In the genomic region with DNA sequence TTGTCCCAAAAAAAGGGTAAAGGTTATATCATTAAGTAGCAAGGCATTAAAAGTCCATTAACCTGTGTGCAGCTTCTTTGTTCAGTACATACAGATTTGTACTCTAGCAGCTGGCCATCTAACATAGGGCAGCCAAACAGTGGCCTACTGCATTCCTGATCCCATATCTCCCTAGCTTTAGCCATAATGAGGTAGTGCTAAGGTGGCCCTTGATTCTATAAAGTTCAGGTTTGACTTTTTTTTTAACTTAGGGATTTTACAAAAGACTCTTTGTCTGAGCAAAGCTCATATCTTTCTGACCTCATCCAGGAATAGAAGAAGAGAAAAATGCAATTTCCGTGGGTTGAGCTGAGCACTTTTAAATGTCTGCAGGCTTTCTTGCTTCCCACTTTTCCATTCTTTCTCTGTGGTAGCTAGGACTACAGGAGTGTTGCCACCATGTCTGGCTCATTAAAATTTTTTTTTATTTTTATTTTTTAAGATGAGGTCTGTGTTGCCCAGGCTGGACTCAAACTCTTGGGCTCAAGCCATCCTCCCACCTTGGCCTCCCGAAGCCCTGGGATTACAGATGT, we compare ENCODE assay signal across 29 cellular contexts.
"Had no signal": no experiment of that assay in that cellular context is flagged by ENCODE, and none has a peak within 500 bp of the region (broad histone marks: within the 10 kb centered on the region; RNA-seq: fewer than 3 reads in every experiment).

No MANE protein-coding gene starts in this region.

- H3K4me1 Mint-ChIP-seq: activated CD4-positive, alpha-beta T cell treated with anti-CD3 and anti-CD28 coated beads for 36 hours; activated CD8-positive, alpha-beta memory T cell treated with anti-CD3 and anti-CD28 coated beads, Interleukin-2, amount 10 ng/mL, durations not matched to agents 7 days and 5 days; activated naive CD4-positive, alpha-beta T cell treated with anti-CD3 and anti-CD28 coated beads, Interleukin-2, amount 50 U/mL, for 24 hours; stimulated activated effector memory CD8-positive, alpha-beta T cell treated with anti-CD3 and anti-CD28 coated beads, Interleukin-12 subunit alpha, Interleukin-12 subunit beta, amount 100 ng/mL, for 72 hours had no signal

- H3K27me3 ChIP-seq: brain microvascular endothelial cell, gastroesophageal sphincter, uterus had no signal

- H3K27ac Mint-ChIP-seq: activated CD4-positive, alpha-beta T cell treated with anti-CD3 and anti-CD28 coated beads for 36 hours; activated CD8-positive, alpha-beta memory T cell treated with anti-CD3 and anti-CD28 coated beads, Interleukin-2, amount 10 ng/mL, durations not matched to agents 7 days and 5 days; activated CD8-positive, alpha-beta T cell treated with anti-CD3 and anti-CD28 coated beads, Interleukin-2, amount 10 ng/mL, durations not matched to agents 7 days and 5 days; activated naive CD4-positive, alpha-beta T cell treated with anti-CD3 and anti-CD28 coated beads, Interleukin-2, amount 50 U/mL, for 24 hours; activated T-helper 2 cell treated with anti-CD3 and anti-CD28 coated beads, Interferon-gamma antibody, Interleukin-2, Interleukin-4, amounts not matched to agents 10 μg/mL and 5 μg/mL and 100 μg/mL, durations not matched to agents 14 hours and 24 hours and 36 hours; effector memory CD8-positive, alpha-beta T cell; memory B cell; natural killer cell treated with Interleukin-12 subunit alpha and Interleukin-12 subunit beta and Interleukin-15 and Interleukin-18, amount 100 ng/mL, for 72 hours; stimulated activated effector memory CD8-positive, alpha-beta T cell treated with anti-CD3 and anti-CD28 coated beads, Interleukin-12 subunit alpha, Interleukin-12 subunit beta, amount 100 ng/mL, for 72 hours; stimulated activated naive CD8-positive, alpha-beta T cell treated with anti-CD3 and anti-CD28 coated beads, Interleukin-15, Interleukin-2, amounts not matched to agents 100 ng/mL and 50 ng/mL, for 24 hours; T-cell; T-helper 2 cell treated with Interferon-gamma antibody and Interleukin-4, amounts not matched to agents 5 μg/mL and 100 μg/mL, for 36 hours had no signal

- FAIRE-seq: kidney had no signal

- H3K27ac ChIP-seq: brain microvascular endothelial cell, gastroesophageal sphincter, skin epidermis, thoracic aorta, uterus had no signal

- H3K4me1 ChIP-seq: gastroesophageal sphincter, uterus had no signal

- ATAC-seq: activated CD4-positive, alpha-beta T cell treated with anti-CD3 and anti-CD28 coated beads for 36 hours; activated CD8-positive, alpha-beta memory T cell treated with anti-CD3 and anti-CD28 coated beads, Interleukin-2, amount 10 ng/mL, durations not matched to agents 7 days and 5 days; activated CD8-positive, alpha-beta T cell treated with anti-CD3 and anti-CD28 coated beads, Interleukin-2, amount 10 ng/mL, durations not matched to agents 7 days and 5 days; effector memory CD8-positive, alpha-beta T cell; gastroesophageal sphincter; natural killer cell treated with Interleukin-12 subunit alpha and Interleukin-12 subunit beta and Interleukin-15 and Interleukin-18, amount 100 ng/mL, for 72 hours; sciatic nerve; stimulated activated effector memory CD8-positive, alpha-beta T cell treated with anti-CD3 and anti-CD28 coated beads, Interleukin-12 subunit alpha, Interleukin-12 subunit beta, amount 100 ng/mL, for 72 hours; T-cell had no signal

- H3K4me3 Mint-ChIP-seq: activated CD4-positive, alpha-beta T cell treated with anti-CD3 and anti-CD28 coated beads for 36 hours; activated CD8-positive, alpha-beta memory T cell treated with anti-CD3 and anti-CD28 coated beads, Interleukin-2, amount 10 ng/mL, durations not matched to agents 7 days and 5 days; activated CD8-positive, alpha-beta T cell treated with anti-CD3 and anti-CD28 coated beads, Interleukin-2, amount 10 ng/mL, durations not matched to agents 7 days and 5 days; activated naive CD4-positive, alpha-beta T cell treated with anti-CD3 and anti-CD28 coated beads, Interleukin-2, amount 50 U/mL, for 24 hours; effector memory CD8-positive, alpha-beta T cell; immature natural killer cell; memory B cell; natural killer cell treated with Interleukin-12 subunit alpha and Interleukin-12 subunit beta and Interleukin-15 and Interleukin-18, amount 100 ng/mL, for 72 hours; stimulated activated effector memory CD8-positive, alpha-beta T cell treated with anti-CD3 and anti-CD28 coated beads, Interleukin-12 subunit alpha, Interleukin-12 subunit beta, amount 100 ng/mL, for 72 hours; stimulated activated naive CD8-positive, alpha-beta T cell treated with anti-CD3 and anti-CD28 coated beads, Interleukin-15, Interleukin-2, amounts not matched to agents 100 ng/mL and 50 ng/mL, for 24 hours; T-cell; T-helper 2 cell treated with Interferon-gamma antibody and Interleukin-4, amounts not matched to agents 5 μg/mL and 100 μg/mL, for 36 hours had no signal

- H3K4me3 ChIP-seq: gastroesophageal sphincter, skin epidermis, thoracic aorta, uterus had no signal

- H3K27me3 Mint-ChIP-seq: activated CD4-positive, alpha-beta T cell treated with anti-CD3 and anti-CD28 coated beads for 36 hours; activated CD8-positive, alpha-beta memory T cell treated with anti-CD3 and anti-CD28 coated beads, Interleukin-2, amount 10 ng/mL, durations not matched to agents 7 days and 5 days; activated naive CD4-positive, alpha-beta T cell treated with anti-CD3 and anti-CD28 coated beads, Interleukin-2, amount 50 U/mL, for 24 hours; effector memory CD8-positive, alpha-beta T cell; memory B cell; natural killer cell treated with Interleukin-12 subunit alpha and Interleukin-12 subunit beta and Interleukin-15 and Interleukin-18, amount 100 ng/mL, for 72 hours; stimulated activated naive CD8-positive, alpha-beta T cell treated with anti-CD3 and anti-CD28 coated beads, Interleukin-15, Interleukin-2, amounts not matched to agents 100 ng/mL and 50 ng/mL, for 24 hours; T-cell had no signal

- DNase-seq: activated CD4-positive, alpha-beta T cell treated with anti-CD3 and anti-CD28 coated beads for 36 hours; activated CD4-positive, CD25-positive, alpha-beta regulatory T cell; activated CD8-positive, alpha-beta memory T cell treated with anti-CD3 and anti-CD28 coated beads, Interleukin-2, amount 10 ng/mL, durations not matched to agents 7 days and 5 days; activated CD8-positive, alpha-beta T cell treated with anti-CD3 and anti-CD28 coated beads, Interleukin-2, amount 10 ng/mL, durations not matched to agents 7 days and 5 days; activated T-cell treated with anti-CD3 and anti-CD28 coated beads, Interleukin-2, amount 50 U/mL, for 48 hours; anterior cingulate cortex; brain microvascular endothelial cell; cortex of kidney; effector memory CD8-positive, alpha-beta T cell; erythroblast; hippocampal formation; immature natural killer cell; kidney; posterior cingulate gyrus; stimulated activated CD4-positive, alpha-beta T cell treated with anti-CD3 and anti-CD28 coated beads, Interleukin-4, amount 100 ng/mL, for 24 hours; T-cell; trophoblast cell; uterus had no signal

- H3K9me3 ChIP-seq: gastroesophageal sphincter, thoracic aorta, uterus had no signal

- H3K36me3 ChIP-seq: uterus had no signal
